Comparison of ENCODE assay signal across 8 cellular contexts in genomic region chr12:22687677-22688076, GRCh38.
DNase-seq lines count a peak whose midpoint lies in the region; ATAC-seq, FAIRE-seq and TF ChIP-seq lines count a peak whose summit lies in the region.

No MANE protein-coding gene starts in this region.

- peak overlapping the region; percentile 96 for H3K27ac ChIP-seq in MM.1S (ENCODE audit: low read length)
- H3K27ac ChIP-seq in upper lobe of right lung = no peak overlapping the region
- no peak overlapping the region for H3K27ac ChIP-seq in hepatocyte

- intact Hi-C loops in upper lobe of right lung (cut with DNase I) = no loop called here

- 97% methylated on average over 3 of the region's 3 CpGs for WGBS in hepatocyte (ENCODE audit: low lambda C conversion rate, missing lambda C conversion rate)

- H3K4me2 ChIP-seq in MM.1S (ENCODE audit: low read depth, low read length) (peak overlapping the region; percentile 74), hepatocyte (no peak overlapping the region)

- H3K36me3 ChIP-seq in MM.1S (replicated peaks; ENCODE audit: insufficient read depth, low read length) (no peaks in the 10 kb centered on the region; the same call in 1 of the 2 replicates), upper lobe of right lung (peaks cover 19% of the 10 kb centered on the region), hepatocyte (replicated peaks; ENCODE audit: insufficient read depth, low read depth) (no peaks in the 10 kb centered on the region)

- H3K9me3 ChIP-seq in MM.1S (replicated peaks; ENCODE audit: insufficient read depth, low read length) (no peaks in the 10 kb centered on the region), upper lobe of right lung (no peaks in the 10 kb centered on the region), hepatocyte (ENCODE audit: low read depth) (no peaks in the 10 kb centered on the region)

- peak; percentile 48 for FAIRE-seq in endometrium (lab: Jason Lieb, UNC)

- H3K4me1 ChIP-seq in MM.1S (ENCODE audit: low read length) (peaks cover 64% of the 10 kb centered on the region), upper lobe of right lung (peaks cover 10% of the 10 kb centered on the region), hepatocyte (ENCODE audit: insufficient read depth) (no peaks in the 10 kb centered on the region)

- TF ChIP-seq CTCF in GM13977 (IDR thresholded peaks at IDR 0.05; ENCODE audit: extremely low read depth, insufficient read depth, missing control alignments) (no peak), MM.1S (IDR thresholded peaks at IDR 0.05; ENCODE audit: low read length) (no peak), upper lobe of right lung (IDR thresholded peaks at IDR 0.05) (no peak), hepatocyte (IDR thresholded peaks at IDR 0.05; ENCODE audit: poor library complexity) (no peak)

- H3K9me2 ChIP-seq in MM.1S (replicated peaks; ENCODE audit: insufficient read depth, low read length) (no peaks in the 10 kb centered on the region), hepatocyte (replicated peaks; ENCODE audit: insufficient read depth) (no peaks in the 10 kb centered on the region)

- H3F3A ChIP-seq in MM.1S (ENCODE audit: insufficient read depth, low read length) = peaks cover 28% of the 10 kb centered on the region

- no peaks in the 10 kb centered on the region for H3K27me3 ChIP-seq in MM.1S (replicated peaks; ENCODE audit: insufficient read depth, low read length)
- H3K27me3 ChIP-seq in upper lobe of right lung = no peaks in the 10 kb centered on the region
- no peaks in the 10 kb centered on the region for H3K27me3 ChIP-seq in hepatocyte

- ATAC-seq in GM21825 (IDR thresholded peaks at IDR 0.05; ENCODE audit: unreplicated experiment) (peak; percentile 67), upper lobe of right lung (peak; percentile 57)

- H2AFZ ChIP-seq in MM.1S (ENCODE audit: low read length) = 0 out of 2 replicates have a peak overlapping the region, but pooled peaks have one; percentile 33
- H2AFZ ChIP-seq in hepatocyte = no peak overlapping the region

- peak overlapping the region; percentile 53 for H3K9ac ChIP-seq in MM.1S (ENCODE audit: low read length)

- in situ Hi-C loops in GM13977 (cut with MboI; ENCODE audit: low pct_unique_long_range_greater_than_20kb, low sequenced_read_pairs, unreplicated experiment) = no loop called here

- DNase-seq in GM13977 (ENCODE audit: low spot score) (peak; percentile 36), MM.1S (peak; percentile 89), upper lobe of right lung (no peak), hepatocyte (ENCODE audit: low spot score) (no peak), OCI-M2 (lab: John Stamatoyannopoulos, UW; ENCODE audit: unreplicated experiment) (no peak), NCI-H345 treated with DMSO at 0.1 percent for 48 hours (lab: John Stamatoyannopoulos, UW; ENCODE audit: unreplicated experiment) (no peak)

- peak overlapping the region; percentile 28; the same call in 1 of the 2 replicates for H3K4me3 ChIP-seq in MM.1S (ENCODE audit: low read length)
- no peak overlapping the region for H3K4me3 ChIP-seq in upper lobe of right lung
- H3K4me3 ChIP-seq in hepatocyte = no peak overlapping the region

- H3K79me2 ChIP-seq in MM.1S (ENCODE audit: low read length) (0 out of 2 replicates have a peak, but pooled peaks cover 7% of the 10 kb centered on the region), hepatocyte (no peaks in the 10 kb centered on the region)

- H4K20me1 ChIP-seq in MM.1S (ENCODE audit: insufficient read depth, low read length) (no peaks in the 10 kb centered on the region), hepatocyte (ENCODE audit: insufficient read depth, poor library complexity, severe bottlenecking) (no peaks in the 10 kb centered on the region)

Comparison
In these comparisons a context has a peak if more than half of its experiments do, and no peak if none do; other contexts are left out.
1. DNase-seq: peak in GM13977 (single experiment) and MM.1S (single experiment); none in upper lobe of right lung (single experiment), hepatocyte (single experiment), OCI-M2 (single experiment) and NCI-H345 treated with DMSO at 0.1 percent for 48 hours (single experiment).